Comparison of ENCODE assay signal across 14 cellular contexts in genomic region chr15:68644088-68644904, GRCh38.
DNase-seq lines count a peak whose midpoint lies in the region; TF ChIP-seq lines count a peak whose summit lies in the region.
"Had no signal": no experiment of that assay in that cellular context is flagged by ENCODE, and none has a peak within 500 bp of the region (broad histone marks: within the 10 kb centered on the region; RNA-seq: fewer than 3 reads in every experiment).

No MANE protein-coding gene starts in this region.

- no peak overlapping the region for H3K4me3 Mint-ChIP-seq in Calu3 (ENCODE audit: low read depth, unreplicated experiment)
- H3K4me3 Mint-ChIP-seq: type B pancreatic cell had no signal

- peak overlapping the region; percentile 44 for H3K27ac ChIP-seq in substantia nigra (ENCODE audit: low read depth, low read length, poor library complexity, severe bottlenecking)
- H3K27ac ChIP-seq: body of pancreas had no signal

- H3K9me3 Mint-ChIP-seq in Calu3 (ENCODE audit: low read depth, unreplicated experiment) = no peaks in the 10 kb centered on the region
- H3K9me3 Mint-ChIP-seq: type B pancreatic cell had no signal

- no peak for TF ChIP-seq CTCF in Calu3 (IDR thresholded peaks at IDR 0.05; ENCODE audit: unreplicated experiment)

- H3K27me3 Mint-ChIP-seq in Calu3 (ENCODE audit: unreplicated experiment) = peaks cover 40% of the 10 kb centered on the region
- H3K27me3 Mint-ChIP-seq: type B pancreatic cell had no signal

- no peaks in the 10 kb centered on the region for H3K4me1 Mint-ChIP-seq in Calu3 (ENCODE audit: low read depth, unreplicated experiment)

- CTCF ChIA-PET in Calu3 (lab: Charles Lee) = no interaction called here

- H3K36me3 Mint-ChIP-seq in Calu3 (ENCODE audit: insufficient read depth, unreplicated experiment) = no peaks in the 10 kb centered on the region
- H3K36me3 Mint-ChIP-seq: type B pancreatic cell had no signal

- intact Hi-C loops in Calu3 (cut with micrococcal nuclease; ENCODE audit: unreplicated experiment) = no loop called here

- DNase-seq in activated effector memory CD4-positive, alpha-beta T cell treated with anti-CD3 and anti-CD28 coated beads, Interleukin-2, amount 50 U/mL, for 16 hours = peak; percentile 27
- no peak for DNase-seq in activated effector memory CD4-positive, alpha-beta T cell treated with Interleukin-2 at 50 U/mL for 16 hours
- DNase-seq in SW480 (ENCODE audit: low spot score) (peak; percentile 13), fibroblast of peridontal ligament (ENCODE audit: extremely low read depth) (peak; percentile 88), substantia nigra (lab: John Stamatoyannopoulos, UW) (peak in 5 of 49 donors; percentile 27 to 43 (median 28)), Calu3 (no peak), NCI-H187 treated with DMSO at 0.1 percent for 48 hours (lab: John Stamatoyannopoulos, UW) (no peak)
- DNase-seq in activated CD4-positive, CD25-positive, alpha-beta regulatory T cell treated with anti-CD3 and anti-CD28 coated beads, Interleukin-2, amount 50 U/mL, for 72 hours = no peak
- DNase-seq: activated CD4-positive, alpha-beta T cell treated with anti-CD3 and anti-CD28 coated beads, Interleukin-2, amount 50 U/mL, for 4 hours; body of pancreas; NCI-H1694; SHP77 treated with DMSO at 0.1 percent for 48 hours; stimulated activated CD4-positive, alpha-beta T cell treated with anti-CD3 and anti-CD28 coated beads, Interleukin-4, amount 100 ng/mL, for 4 hours had no signal

- no TSS peak for BruUV-seq in Calu3 (replicated peaks; lab: Mats Ljungman, UMichigan)

- no peak overlapping the region for H3K27ac Mint-ChIP-seq in Calu3 (ENCODE audit: unreplicated experiment)
- H3K27ac Mint-ChIP-seq: type B pancreatic cell had no signal

Comparison
In these comparisons a context has a peak if more than half of its experiments do, and no peak if none do; other contexts are left out.
1. DNase-seq: peak in activated effector memory CD4-positive, alpha-beta T cell treated with anti-CD3 and anti-CD28 coated beads, Interleukin-2, amount 50 U/mL, for 16 hours (single experiment), SW480 (single experiment) and fibroblast of peridontal ligament (single experiment); none in activated effector memory CD4-positive, alpha-beta T cell treated with Interleukin-2 at 50 U/mL for 16 hours (single experiment), activated CD4-positive, CD25-positive, alpha-beta regulatory T cell treated with anti-CD3 and anti-CD28 coated beads, Interleukin-2, amount 50 U/mL, for 72 hours (single experiment), Calu3 (single experiment) and NCI-H187 treated with DMSO at 0.1 percent for 48 hours (single experiment).